In the genomic region with DNA sequence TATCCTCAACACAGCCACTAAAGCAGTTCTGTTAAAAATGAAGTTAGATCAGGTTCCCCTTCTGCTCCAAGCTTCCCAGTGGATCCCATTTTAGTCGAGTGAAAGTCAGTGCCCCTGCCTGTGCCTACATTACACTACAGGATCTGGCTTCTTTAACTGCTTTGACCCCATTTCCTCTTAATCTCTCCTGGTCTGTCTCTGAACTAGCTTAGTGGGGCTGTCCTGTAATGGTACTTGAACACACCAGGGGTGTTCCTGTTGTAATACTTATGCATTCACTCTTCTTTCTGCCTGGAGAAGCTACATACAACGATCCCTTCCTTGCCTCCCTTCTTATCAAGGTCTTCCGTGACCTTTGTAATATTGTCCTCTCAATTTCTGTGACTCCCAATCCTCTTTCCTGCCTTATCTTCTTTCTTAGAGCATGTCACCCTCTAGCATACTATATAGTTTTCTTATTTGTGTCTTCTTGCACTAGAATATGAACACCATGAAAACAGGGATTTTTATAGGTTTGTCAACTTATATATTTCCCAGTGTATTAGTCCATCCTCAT, we compare ENCODE assay signal across 15 cellular contexts. TPM values are rescaled to one million over a fixed set of nuclear protein-coding genes. Genes with fewer than 3 reads are reported as not detected.
DNase-seq lines count a peak whose midpoint lies in the region; ATAC-seq and TF ChIP-seq lines count a peak whose summit lies in the region.
"Had no signal": no experiment of that assay in that cellular context is flagged by ENCODE, and none has a peak within 500 bp of the region (broad histone marks: within the 10 kb centered on the region; RNA-seq: fewer than 3 reads in every experiment).

No MANE protein-coding gene starts in this region.

- no peak for TF ChIP-seq POLR2A in gastroesophageal sphincter (IDR thresholded peaks at IDR 0.05)

- H3K4me3 Mint-ChIP-seq in WTC11, result no peak overlapping the region

- H3K27ac ChIP-seq in gastroesophageal sphincter, result peak overlapping the region in 3 of 4 donors; percentile 53 to 76 (median 53)
- peak overlapping the region; percentile 48 to 69 for H3K27ac ChIP-seq in aorta (ENCODE audit: low read depth in 1 of 2, low read length in 2 of 2)
- no peak overlapping the region for H3K27ac ChIP-seq in effector memory CD4-positive, alpha-beta T cell (ENCODE audit: insufficient read depth, low read length, poor library complexity, severe bottlenecking)
- H3K27ac ChIP-seq: KMS-11 had no signal

- H3K9me3 Mint-ChIP-seq in WTC11, result peaks cover 6% of the 10 kb centered on the region

- no peak overlapping the region for H3K27ac Mint-ChIP-seq in WTC11

- WGBS in gastroesophageal sphincter (ENCODE audit: low coverage in 1 of 2), 2 donors, result 68 to 83% methylated on average over 2 to 3 of the region's 3 CpGs
- 68 to 78% methylated on average over 3 of the region's 3 CpGs for WGBS in aorta, 2 donors

- no peak overlapping the region for H3K4me3 ChIP-seq in gastroesophageal sphincter
- H3K4me3 ChIP-seq in aorta (ENCODE audit: low read length in 2 of 2), result no peak overlapping the region
- no peak overlapping the region for H3K4me3 ChIP-seq in effector memory CD4-positive, alpha-beta T cell (ENCODE audit: insufficient read depth, low read depth, low read length, poor library complexity, severe bottlenecking)

- no peak for TF ChIP-seq CTCF in WTC11 (IDR thresholded peaks at IDR 0.05)
- TF ChIP-seq CTCF in gastroesophageal sphincter (IDR thresholded peaks at IDR 0.05), result no peak

- H3K4me1 ChIP-seq in gastroesophageal sphincter (peaks cover 5 to 50% (median 9%) of the 10 kb centered on the region in 3 donors), aorta (ENCODE audit: control insufficient read depth in 1 of 2, insufficient read depth in 2 of 2, low read length in 2 of 2) (peaks cover 2 to 3% of the 10 kb centered on the region in 2 donors)
- H3K4me1 ChIP-seq in effector memory CD4-positive, alpha-beta T cell (ENCODE audit: control insufficient read depth, insufficient read depth, low read length, poor library complexity, severe bottlenecking), result no peaks in the 10 kb centered on the region

- CTCF ChIA-PET in WTC11 (lab: Charles Lee), result no interaction called here

- H3K9me3 ChIP-seq in gastroesophageal sphincter (no peaks in the 10 kb centered on the region), aorta (ENCODE audit: control insufficient read depth, low read length) (no peaks in the 10 kb centered on the region)
- no peaks in the 10 kb centered on the region for H3K9me3 ChIP-seq in effector memory CD4-positive, alpha-beta T cell (ENCODE audit: control insufficient read depth, low read length)

- POLR2A ChIA-PET in WTC11 (lab: Charles Lee), result no interaction called here

- H3K36me3 ChIP-seq in gastroesophageal sphincter, result no peaks in the 10 kb centered on the region
- no peaks in the 10 kb centered on the region for H3K36me3 ChIP-seq in aorta (ENCODE audit: control insufficient read depth in 1 of 2, insufficient read depth in 2 of 2, low read length in 1 of 2)
- H3K36me3 ChIP-seq in effector memory CD4-positive, alpha-beta T cell (ENCODE audit: control insufficient read depth, insufficient read depth, low read length), result no peaks in the 10 kb centered on the region

- intact Hi-C loops in aorta (cut with DNase I), result no loop called here

- H3K36me3 Mint-ChIP-seq in WTC11, result no peaks in the 10 kb centered on the region; the same call in 1 of the 2 replicates

- no peak for TF ChIP-seq EP300 in gastroesophageal sphincter (IDR thresholded peaks at IDR 0.05)

- ATAC-seq in WTC11 (peak; percentile 68), gastroesophageal sphincter (no peak), aorta (ENCODE audit: low FRiP score) (no peak), HG02588 (IDR thresholded peaks at IDR 0.05; ENCODE audit: unreplicated experiment) (no peak)
- ATAC-seq: HepG2 had no signal

- no peaks in the 10 kb centered on the region for H3K27me3 Mint-ChIP-seq in WTC11 (ENCODE audit: low read depth)

- no peaks in the 10 kb centered on the region for H3K27me3 ChIP-seq in gastroesophageal sphincter
- H3K27me3 ChIP-seq in aorta (ENCODE audit: control insufficient read depth in 1 of 2, insufficient read depth in 2 of 2, low read length in 1 of 2), result no peaks in the 10 kb centered on the region
- H3K27me3 ChIP-seq in effector memory CD4-positive, alpha-beta T cell (replicated peaks; ENCODE audit: control insufficient read depth, insufficient read depth, low read length, poor library complexity, severe bottlenecking), result no peaks in the 10 kb centered on the region

- H3K4me1 Mint-ChIP-seq in WTC11, result peaks cover 10% of the 10 kb centered on the region

- DNase-seq in NCI-H748 (lab: John Stamatoyannopoulos, UW; ENCODE audit: unreplicated experiment) (peak; percentile 2), NCI-H748 treated with DMSO at 0.1 percent for 48 hours (lab: John Stamatoyannopoulos, UW) (no peak), WTC11 (ENCODE audit: low spot score) (no peak), aorta (no peak)
- no peak for DNase-seq in effector memory CD4-positive, alpha-beta T cell
- no peak for DNase-seq in activated CD4-positive, alpha-beta T cell treated with anti-CD3 and anti-CD28 coated beads for 48 hours
- DNase-seq: NCI-H1092, NCI-H1694 treated with DMSO at 0.1 percent for 48 hours, NCI-H226, NCI-H524 treated with DMSO at 0.1 percent for 48 hours, RPMI8226 had no signal

TF ChIP-seq in WTC11, 78 proteins besides CTCF, POLR2A, EP300 and RAD21:
- TF ChIP-seq ZBTB21 (CRISPR knock-in tag; IDR thresholded peaks at IDR 0.05; ENCODE audit: borderline replicate concordance), result no peak
- TF ChIP-seq, protein P1, sequence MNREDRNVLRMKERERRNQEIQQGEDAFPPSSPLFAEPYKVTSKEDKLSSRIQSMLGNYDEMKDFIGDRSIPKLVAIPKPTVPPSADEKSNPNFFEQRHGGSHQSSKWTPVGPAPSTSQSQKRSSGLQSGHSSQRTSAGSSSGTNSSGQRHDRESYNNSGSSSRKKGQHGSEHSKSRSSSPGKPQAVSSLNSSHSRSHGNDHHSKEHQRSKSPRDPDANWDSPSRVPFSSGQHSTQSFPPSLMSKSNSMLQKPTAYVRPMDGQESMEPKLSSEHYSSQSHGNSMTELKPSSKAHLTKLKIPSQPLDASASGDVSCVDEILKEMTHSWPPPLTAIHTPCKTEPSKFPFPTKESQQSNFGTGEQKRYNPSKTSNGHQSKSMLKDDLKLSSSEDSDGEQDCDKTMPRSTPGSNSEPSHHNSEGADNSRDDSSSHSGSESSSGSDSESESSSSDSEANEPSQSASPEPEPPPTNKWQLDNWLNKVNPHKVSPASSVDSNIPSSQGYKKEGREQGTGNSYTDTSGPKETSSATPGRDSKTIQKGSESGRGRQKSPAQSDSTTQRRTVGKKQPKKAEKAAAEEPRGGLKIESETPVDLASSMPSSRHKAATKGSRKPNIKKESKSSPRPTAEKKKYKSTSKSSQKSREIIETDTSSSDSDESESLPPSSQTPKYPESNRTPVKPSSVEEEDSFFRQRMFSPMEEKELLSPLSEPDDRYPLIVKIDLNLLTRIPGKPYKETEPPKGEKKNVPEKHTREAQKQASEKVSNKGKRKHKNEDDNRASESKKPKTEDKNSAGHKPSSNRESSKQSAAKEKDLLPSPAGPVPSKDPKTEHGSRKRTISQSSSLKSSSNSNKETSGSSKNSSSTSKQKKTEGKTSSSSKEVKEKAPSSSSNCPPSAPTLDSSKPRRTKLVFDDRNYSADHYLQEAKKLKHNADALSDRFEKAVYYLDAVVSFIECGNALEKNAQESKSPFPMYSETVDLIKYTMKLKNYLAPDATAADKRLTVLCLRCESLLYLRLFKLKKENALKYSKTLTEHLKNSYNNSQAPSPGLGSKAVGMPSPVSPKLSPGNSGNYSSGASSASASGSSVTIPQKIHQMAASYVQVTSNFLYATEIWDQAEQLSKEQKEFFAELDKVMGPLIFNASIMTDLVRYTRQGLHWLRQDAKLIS (CRISPR knock-in tag; IDR thresholded peaks at IDR 0.05; ENCODE audit: borderline replicate concordance), result no peak
- TF ChIP-seq, protein P2, sequence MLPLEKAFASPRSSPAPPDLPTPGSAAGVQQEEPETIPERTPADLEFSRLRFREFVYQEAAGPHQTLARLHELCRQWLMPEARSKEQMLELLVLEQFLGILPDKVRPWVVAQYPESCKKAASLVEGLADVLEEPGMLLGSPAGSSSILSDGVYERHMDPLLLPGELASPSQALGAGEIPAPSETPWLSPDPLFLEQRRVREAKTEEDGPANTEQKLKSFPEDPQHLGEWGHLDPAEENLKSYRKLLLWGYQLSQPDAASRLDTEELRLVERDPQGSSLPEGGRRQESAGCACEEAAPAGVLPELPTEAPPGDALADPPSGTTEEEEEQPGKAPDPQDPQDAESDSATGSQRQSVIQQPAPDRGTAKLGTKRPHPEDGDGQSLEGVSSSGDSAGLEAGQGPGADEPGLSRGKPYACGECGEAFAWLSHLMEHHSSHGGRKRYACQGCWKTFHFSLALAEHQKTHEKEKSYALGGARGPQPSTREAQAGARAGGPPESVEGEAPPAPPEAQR (CRISPR knock-in tag; IDR thresholded peaks at IDR 0.05), result no peak
- TF ChIP-seq ZNF396 (CRISPR knock-in tag; IDR thresholded peaks at IDR 0.05; ENCODE audit: borderline replicate concordance), result no peak
- TF ChIP-seq SMAD4 (CRISPR knock-in tag; IDR thresholded peaks at IDR 0.05), result no peak

RNA-seq across cellular contexts. Expression of a gene that starts 16.6 kb away (rescaled TPM):
- 4.9 to 6.6 TPM (median 5.0 TPM) in 3 replicates for total RNA-seq in WTC11 (2021)
- total RNA-seq in gastroesophageal sphincter, result 10 to 100 TPM; 15.7 to 28.2 (median 22.8) TPM
- total RNA-seq in aorta, result 10 to 100 TPM; 13.5 to 42.4 TPM
- 1 to 10 TPM; 4.5 to 4.9 TPM for polyA plus RNA-seq in aorta
- total RNA-seq: HepG2 had no signal
- polyA plus RNA-seq: HepG2 had no signal
